In genomic region chr12:133080619-133081407, GRCh38 we compare ENCODE assay signal across 8 cellular contexts. TPM values are rescaled to one million over a fixed set of nuclear protein-coding genes. Genes with fewer than 3 reads are reported as not detected.
DNase-seq lines count a peak whose midpoint lies in the region; ATAC-seq and TF ChIP-seq lines count a peak whose summit lies in the region.

TSS of gene ZNF140 (plus strand) at chr12:133080923. CDS start at chr12:133081321, 398 bp downstream.

- H3K36me3 ChIP-seq in Panc1 (ENCODE audit: control insufficient read depth, insufficient read depth, low read length) = peaks cover 12% of the 10 kb centered on the region

- CTCF ChIA-PET in Panc1 (lab: Charles Lee) = interaction anchor here (0.6 kb wide), 1 partner anchor 9 kb away, joined by 3 read pairs; no protein-coding TSS in a partner anchor

- POLR2A ChIA-PET in Panc1 (lab: Charles Lee) = no interaction called here

- in situ Hi-C loops in Panc1 (cut with HindIII; ENCODE audit: low pct_unique_long_range_greater_than_20kb, low sequenced_read_pairs) = no loop called here

- intact Hi-C loops in Panc1 (cut with micrococcal nuclease; ENCODE audit: unreplicated experiment) = no loop called here
- intact Hi-C loops in activated T-helper 2 cell treated with anti-CD3 and anti-CD28 coated beads, Interferon-gamma antibody, Interleukin-2, Interleukin-4, amounts not matched to agents 10 μg/mL and 5 μg/mL and 100 μg/mL, durations not matched to agents 14 hours and 24 hours and 36 hours (cut with micrococcal nuclease) = loop anchor here (1.0 to 5.0 kb wide), 9 partner anchors 44 to 319 kb away; partner anchors contain the start of genes ANKLE2, CHFR, GOLGA3 and ZNF10

- peak; percentile 69 for ATAC-seq in GM21526 (IDR thresholded peaks at IDR 0.05; ENCODE audit: low FRiP score, unreplicated experiment)
- peak; percentile 87 for ATAC-seq in Panc1
- ATAC-seq in natural killer cell treated with Interleukin-12 subunit alpha and Interleukin-12 subunit beta and Interleukin-15 and Interleukin-18, amount 100 ng/mL, for 72 hours = peak; percentile 87 to 88
- peak; percentile 87 for ATAC-seq in stimulated activated naive CD8-positive, alpha-beta T cell treated with anti-CD3 and anti-CD28 coated beads, Interleukin-15, Interleukin-2, amounts not matched to agents 100 U/mL and 50 U/mL, for 24 hours

- peak within 1 kb of the TSS; percentile 77 for H3K27ac ChIP-seq in Panc1 (ENCODE audit: low read length)

- no peaks in the 10 kb centered on the region for H3K27me3 ChIP-seq in Panc1 (ENCODE audit: control insufficient read depth, insufficient read depth, low read length)

- H3K4me3 Mint-ChIP-seq in activated T-helper 2 cell treated with anti-CD3 and anti-CD28 coated beads, Interferon-gamma antibody, Interleukin-2, Interleukin-4, amounts not matched to agents 10 μg/mL and 5 μg/mL and 100 μg/mL, durations not matched to agents 14 hours and 24 hours and 36 hours (ENCODE audit: low read depth) = no peak within 1 kb of the TSS
- H3K4me3 Mint-ChIP-seq in natural killer cell treated with Interleukin-12 subunit alpha and Interleukin-12 subunit beta and Interleukin-15 and Interleukin-18, amount 100 ng/mL, for 72 hours = no peak within 1 kb of the TSS

- no TSS peak for BruUV-seq in Panc1 (replicated peaks; lab: Mats Ljungman, UMichigan)

- no peaks in the 10 kb centered on the region for H3K4me1 ChIP-seq in Panc1 (ENCODE audit: control insufficient read depth, insufficient read depth, low read length)

- H3K27ac Mint-ChIP-seq in activated T-helper 2 cell treated with anti-CD3 and anti-CD28 coated beads, Interferon-gamma antibody, Interleukin-2, Interleukin-4, amounts not matched to agents 10 μg/mL and 5 μg/mL and 100 μg/mL, durations not matched to agents 14 hours and 24 hours and 36 hours = no peak within 1 kb of the TSS
- no peak within 1 kb of the TSS for H3K27ac Mint-ChIP-seq in natural killer cell treated with Interleukin-12 subunit alpha and Interleukin-12 subunit beta and Interleukin-15 and Interleukin-18, amount 100 ng/mL, for 72 hours

- H3K9me3 ChIP-seq in Panc1 (ENCODE audit: control insufficient read depth, insufficient read depth, low read depth, low read length) = peaks cover 61% of the 10 kb centered on the region

- DNase-seq in DMS79 (lab: John Stamatoyannopoulos, UW) = peak; percentile 97
- DNase-seq in HuH-7.5 (ENCODE audit: low spot score) = peak; percentile 45
- DNase-seq in Panc1 (ENCODE audit: low read depth, low spot score) = peak; percentile 71
- peak; percentile 93 for DNase-seq in activated T-helper 2 cell treated with anti-CD3 and anti-CD28 coated beads, Interferon-gamma antibody, Interleukin-2, Interleukin-4, amounts not matched to agents 10 μg/mL and 5 μg/mL and 100 μg/mL, durations not matched to agents 14 hours and 24 hours and 36 hours (ENCODE audit: low spot score)
- peak; percentile 99 for DNase-seq in fibroblast of pulmonary artery (ENCODE audit: low read depth)
- peak; percentile 96 for DNase-seq in natural killer cell treated with Interleukin-12 subunit alpha and Interleukin-12 subunit beta and Interleukin-15 and Interleukin-18, amount 100 ng/mL, for 72 hours (ENCODE audit: low spot score)
- peak; percentile 95 for DNase-seq in stimulated activated naive CD8-positive, alpha-beta T cell treated with anti-CD3 and anti-CD28 coated beads, Interleukin-15, Interleukin-2, amounts not matched to agents 100 U/mL and 50 U/mL, for 24 hours

- H3K9me3 Mint-ChIP-seq in activated T-helper 2 cell treated with anti-CD3 and anti-CD28 coated beads, Interferon-gamma antibody, Interleukin-2, Interleukin-4, amounts not matched to agents 10 μg/mL and 5 μg/mL and 100 μg/mL, durations not matched to agents 14 hours and 24 hours and 36 hours = peaks cover 59% of the 10 kb centered on the region
- H3K9me3 Mint-ChIP-seq in natural killer cell treated with Interleukin-12 subunit alpha and Interleukin-12 subunit beta and Interleukin-15 and Interleukin-18, amount 100 ng/mL, for 72 hours = peaks cover 19% of the 10 kb centered on the region

- no peak; the same call in 1 of the 2 replicates for TF ChIP-seq CTCF in Panc1 (IDR thresholded peaks at IDR 0.05)
- no peak for TF ChIP-seq CTCF in fibroblast of pulmonary artery (IDR thresholded peaks at IDR 0.05; ENCODE audit: low read length, missing control alignments)

- H3K4me3 ChIP-seq in Panc1 (ENCODE audit: low read depth in 2 of 2, low read length in 2 of 2) (peak within 1 kb of the TSS; percentile 74 to 79), fibroblast of pulmonary artery (replicated peaks; ENCODE audit: low read depth, low read length) (peak within 1 kb of the TSS; percentile 87)

- H3K27me3 Mint-ChIP-seq in activated T-helper 2 cell treated with anti-CD3 and anti-CD28 coated beads, Interferon-gamma antibody, Interleukin-2, Interleukin-4, amounts not matched to agents 10 μg/mL and 5 μg/mL and 100 μg/mL, durations not matched to agents 14 hours and 24 hours and 36 hours (ENCODE audit: low read depth) = no peaks in the 10 kb centered on the region
- H3K27me3 Mint-ChIP-seq in natural killer cell treated with Interleukin-12 subunit alpha and Interleukin-12 subunit beta and Interleukin-15 and Interleukin-18, amount 100 ng/mL, for 72 hours = no peaks in the 10 kb centered on the region

- H3K36me3 Mint-ChIP-seq in activated T-helper 2 cell treated with anti-CD3 and anti-CD28 coated beads, Interferon-gamma antibody, Interleukin-2, Interleukin-4, amounts not matched to agents 10 μg/mL and 5 μg/mL and 100 μg/mL, durations not matched to agents 14 hours and 24 hours and 36 hours (ENCODE audit: low read depth) = peaks cover 60% of the 10 kb centered on the region
- H3K36me3 Mint-ChIP-seq in natural killer cell treated with Interleukin-12 subunit alpha and Interleukin-12 subunit beta and Interleukin-15 and Interleukin-18, amount 100 ng/mL, for 72 hours = peaks cover 59% of the 10 kb centered on the region

- peaks cover 3% of the 10 kb centered on the region for H3K4me1 Mint-ChIP-seq in activated T-helper 2 cell treated with anti-CD3 and anti-CD28 coated beads, Interferon-gamma antibody, Interleukin-2, Interleukin-4, amounts not matched to agents 10 μg/mL and 5 μg/mL and 100 μg/mL, durations not matched to agents 14 hours and 24 hours and 36 hours (ENCODE audit: low read depth)
- peaks cover 5 to 9% of the 10 kb centered on the region in 2 donors for H3K4me1 Mint-ChIP-seq in natural killer cell treated with Interleukin-12 subunit alpha and Interleukin-12 subunit beta and Interleukin-15 and Interleukin-18, amount 100 ng/mL, for 72 hours (ENCODE audit: low read depth in 2 of 2)

RNA-seq across cellular contexts. Expression of gene ZNF140, which starts in this region (rescaled TPM):
- 14.3 TPM for total RNA-seq in Panc1 (2021; ENCODE audit: unreplicated experiment)
- polyA plus RNA-seq in Panc1 (2012; ENCODE audit: insufficient read length) = 10.1 TPM
- 14.4 and 15.3 TPM in 2 replicates for total RNA-seq in activated T-helper 2 cell treated with anti-CD3 and anti-CD28 coated beads, Interferon-gamma antibody, Interleukin-2, Interleukin-4, amounts not matched to agents 10 μg/mL and 5 μg/mL and 100 μg/mL, durations not matched to agents 14 hours and 24 hours and 36 hours
- total RNA-seq in natural killer cell treated with Interleukin-12 subunit alpha and Interleukin-12 subunit beta and Interleukin-15 and Interleukin-18, amount 100 ng/mL, for 72 hours = 10 to 100 TPM in 1 of 2 donors, 1 to 10 TPM in 1; 7.1 to 17.1 TPM

Comparison
In these comparisons a context has a peak if more than half of its experiments do, and no peak if none do; other contexts are left out.
1. Peak in every context shown above with its lines: DNase-seq, ATAC-seq, H3K4me3 ChIP-seq and H3K27ac ChIP-seq.
2. DNase-seq: peak in every context shown above with its lines; median percentile 99 in fibroblast of pulmonary artery; 97 in DMS79; 96 in natural killer cell treated with Interleukin-12 subunit alpha and Interleukin-12 subunit beta and Interleukin-15 and Interleukin-18, amount 100 ng/mL, for 72 hours; 95 in stimulated activated naive CD8-positive, alpha-beta T cell treated with anti-CD3 and anti-CD28 coated beads, Interleukin-15, Interleukin-2, amounts not matched to agents 100 U/mL and 50 U/mL, for 24 hours; 93 in activated T-helper 2 cell treated with anti-CD3 and anti-CD28 coated beads, Interferon-gamma antibody, Interleukin-2, Interleukin-4, amounts not matched to agents 10 μg/mL and 5 μg/mL and 100 μg/mL, durations not matched to agents 14 hours and 24 hours and 36 hours; 71 in Panc1; 45 in HuH-7.5.